In the genomic region with DNA sequence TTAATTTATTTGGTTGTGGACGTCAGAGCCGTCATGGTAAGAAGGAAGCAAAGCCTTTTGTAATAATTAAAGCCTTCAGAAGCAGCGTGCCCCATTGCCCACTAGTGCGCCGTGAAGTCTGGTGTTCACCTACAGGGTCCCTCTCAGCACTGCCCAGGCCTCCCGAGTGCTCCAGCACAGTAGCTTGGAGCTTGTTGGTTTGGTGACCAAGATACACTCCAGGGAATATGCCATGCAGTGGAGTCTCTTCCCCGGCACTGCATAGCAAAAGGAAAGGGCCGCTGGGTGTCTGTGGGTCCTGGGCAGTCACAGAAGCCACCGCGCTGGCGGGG, we compare ENCODE assay signal across 9 cellular contexts. TPM values are rescaled to one million over a fixed set of nuclear protein-coding genes. Genes with fewer than 3 reads are reported as not detected.
A peak's percentile ranks its signal among the peaks of the same experiment; 100 is the strongest.
DNase-seq lines count a peak whose midpoint lies in the region; TF ChIP-seq lines count a peak whose summit lies in the region.
"Had no signal": no experiment of that assay in that cellular context is flagged by ENCODE, and none has a peak within 500 bp of the region (broad histone marks: within the 10 kb centered on the region; RNA-seq: fewer than 3 reads in every experiment).

No MANE protein-coding gene starts in this region.

- H3K4me2 ChIP-seq in trophoblast cell (ENCODE audit: low read length), result peak overlapping the region; percentile 98

- no peak overlapping the region for H2BK5ac ChIP-seq in trophoblast cell (ENCODE audit: low read depth, low read length, poor library complexity)

- H3K79me1 ChIP-seq in trophoblast cell (ENCODE audit: low read length), result no peaks in the 10 kb centered on the region

- H4K91ac ChIP-seq in trophoblast cell (ENCODE audit: low read depth, low read length), result no peak overlapping the region

- H4K8ac ChIP-seq in trophoblast cell (ENCODE audit: low read depth, low read length), result no peak overlapping the region

- no peak overlapping the region for H4K12ac ChIP-seq in trophoblast cell (ENCODE audit: low read depth, low read length)

- H3K14ac ChIP-seq in trophoblast cell (ENCODE audit: low read length), result no peak overlapping the region

- no peaks in the 10 kb centered on the region for H3K9me3 ChIP-seq in HUES48 (ENCODE audit: control insufficient read depth, insufficient read depth, low read length)
- peaks cover 2% of the 10 kb centered on the region for H3K9me3 ChIP-seq in trophoblast cell (ENCODE audit: insufficient read depth, low read depth, low read length)

- H3K4me1 ChIP-seq in HUES48 (ENCODE audit: control insufficient read depth, insufficient read depth, low read length) (peaks cover 10% of the 10 kb centered on the region; the same call in 1 of the 2 replicates), trophoblast cell (ENCODE audit: control insufficient read depth in 1 of 2, insufficient read depth in 2 of 2, low read length in 2 of 2) (peaks cover 0 to 5% of the 10 kb centered on the region in 2 experiments)

- no peak overlapping the region for H2BK12ac ChIP-seq in trophoblast cell (ENCODE audit: low read length)

- no peak for TF ChIP-seq CTCF in coronary artery (IDR thresholded peaks at IDR 0.05)

- H2BK120ac ChIP-seq in trophoblast cell (ENCODE audit: insufficient read depth, low read length, poor library complexity), result no peak overlapping the region

- no peak overlapping the region for H3K4ac ChIP-seq in trophoblast cell (ENCODE audit: low read depth, low read length)

- DNase-seq in DMS79 treated with DMSO at 0.1 percent for 48 hours (lab: John Stamatoyannopoulos, UW), result peak; percentile 18
- DNase-seq in DMS79 (lab: John Stamatoyannopoulos, UW), result no peak
- DNase-seq in coronary artery (ENCODE audit: low spot score), result no peak
- DNase-seq in trophoblast cell, result peak in 1 of 2 donors; percentile 8
- DNase-seq in LoVo (ENCODE audit: low spot score), result no peak
- DNase-seq in dermis blood vessel endothelial cell, result no peak
- no peak for DNase-seq in AG08396 (ENCODE audit: low spot score)

- no peak overlapping the region for H3K23ac ChIP-seq in trophoblast cell (ENCODE audit: low read length)

- H3K79me2 ChIP-seq in trophoblast cell (ENCODE audit: control insufficient read depth, insufficient read depth, low read length, poor library complexity), result no peaks in the 10 kb centered on the region

- H3K18ac ChIP-seq in trophoblast cell (ENCODE audit: low read length), result no peak overlapping the region

- H3K4me3 ChIP-seq in HUES48 (ENCODE audit: low read depth, low read length), result peak overlapping the region; percentile 73
- H3K4me3 ChIP-seq in coronary artery, result peak overlapping the region; percentile 69
- peak overlapping the region; percentile 72 for H3K4me3 ChIP-seq in trophoblast cell (ENCODE audit: low read depth, low read length)

- H2AFZ ChIP-seq in trophoblast cell (ENCODE audit: insufficient read depth, low read length, poor library complexity), result no peak overlapping the region

- H3K27me3 ChIP-seq in HUES48 (ENCODE audit: control insufficient read depth, insufficient read depth, low read length) (peaks cover 42% of the 10 kb centered on the region), trophoblast cell (ENCODE audit: insufficient read depth, low read length) (peaks cover 12% of the 10 kb centered on the region)

- WGBS in trophoblast cell (ENCODE audit: extremely low coverage, insufficient coverage, insufficient read length), result no CpG with 5 or more reads among the region's 11 CpGs

- H3K9ac ChIP-seq in HUES48 (ENCODE audit: low read depth, low read length), result 0 out of 2 replicates have a peak overlapping the region, but pooled peaks have one; percentile 43
- H3K9ac ChIP-seq in trophoblast cell (ENCODE audit: low read length), result no peak overlapping the region

- H2AK5ac ChIP-seq in trophoblast cell (ENCODE audit: low read length), result no peak overlapping the region

- H3K27ac ChIP-seq in HUES48 (ENCODE audit: low read depth, low read length), result no peak overlapping the region
- H3K27ac ChIP-seq in coronary artery, result peak overlapping the region in 1 of 2 donors; percentile 38
- no peak overlapping the region for H3K27ac ChIP-seq in trophoblast cell (ENCODE audit: low read depth, low read length)

- H3K36me3 ChIP-seq in HUES48 (ENCODE audit: control insufficient read depth, insufficient read depth, low read length) (no peaks in the 10 kb centered on the region), trophoblast cell (ENCODE audit: control insufficient read depth in 1 of 2, insufficient read depth in 2 of 2, low read length in 2 of 2) (no peaks in the 10 kb centered on the region)

RNA-seq across cellular contexts. Expression of a gene that starts 0.5 kb away (rescaled TPM):
- 0.40 and 0.52 TPM in 2 replicates for polyA plus RNA-seq in trophoblast cell (2013)
- under 0.01 TPM in 1 of 2 replicates, not detected in the other for total RNA-seq in dermis blood vessel endothelial cell
- total RNA-seq: myocyte had no signal
